In genomic region chr10:78972160-78972946, GRCh38 we compare ENCODE assay signal across 1 cellular context.
TF ChIP-seq lines count a peak whose summit lies in the region.

No MANE protein-coding gene starts in this region.

TF ChIP-seq in K562, 482 proteins besides CTCF, POLR2A, EP300 and RAD21 (continued from another document and continues in another):
- TF ChIP-seq ZNF592 (IDR thresholded peaks at IDR 0.05), result peak; percentile 97
- TF ChIP-seq UBTF (IDR thresholded peaks at IDR 0.05; ENCODE audit: borderline replicate concordance in 1 of 2, low read depth in 2 of 2, low read length in 2 of 2), result peak in 1 of 2 experiments; percentile 72; a peak in 1 of 4 replicates
- TF ChIP-seq ZNF740 (CRISPR knock-in tag; IDR thresholded peaks at IDR 0.05), result peak; percentile 83
- peak in 1 of 2 experiments; percentile 59; a peak in 1 of 4 replicates for TF ChIP-seq ZNF740 (tag; IDR thresholded peaks at IDR 0.05)
- no peak for TF ChIP-seq ZBTB1 (CRISPR knock-in tag; IDR thresholded peaks at IDR 0.05; ENCODE audit: borderline replicate concordance, low read depth)
- TF ChIP-seq CBX5 (IDR thresholded peaks at IDR 0.05; ENCODE audit: borderline replicate concordance, low read depth), result no peak
- 0 out of 2 replicates have a peak, but pooled peaks have one; percentile 23 for TF ChIP-seq ARID3B (CRISPR knock-in tag; IDR thresholded peaks at IDR 0.05; ENCODE audit: borderline replicate concordance)
- TF ChIP-seq SMAD2 (IDR thresholded peaks at IDR 0.05; ENCODE audit: low read depth, low read length), result no peak
- TF ChIP-seq CBFA2T3 (IDR thresholded peaks at IDR 0.05), result peak; percentile 58; the same call in 1 of the 2 replicates
- TF ChIP-seq NFIC (IDR thresholded peaks at IDR 0.05), result no peak
- peak; percentile 31 for TF ChIP-seq ETS2 (tag; IDR thresholded peaks at IDR 0.05; ENCODE audit: borderline replicate concordance, poor library complexity, severe bottlenecking)
- TF ChIP-seq NEUROD1 (IDR thresholded peaks at IDR 0.05; ENCODE audit: borderline replicate concordance, low read depth, low read length, partially characterized antibody), result peak; percentile 39
- 0 out of 4 replicates have a peak, but pooled peaks of 1 of the 2 experiments have one; percentile 6 for TF ChIP-seq SRF (CRISPR knock-in tag; IDR thresholded peaks at IDR 0.05)
- peak in 1 of 2 experiments; percentile 88; a peak in 2 of 4 replicates for TF ChIP-seq ZNF639 (CRISPR knock-in tag; conservative IDR thresholded peaks at IDR 0.05 in 1 of 2, IDR thresholded peaks at IDR 0.05 in 1 of 2)
- peak; percentile 51 for TF ChIP-seq RB1 (IDR thresholded peaks at IDR 0.05; ENCODE audit: low read depth)
- peak; percentile 97 for TF ChIP-seq C11orf30 (IDR thresholded peaks at IDR 0.05; ENCODE audit: low read depth)
- TF ChIP-seq ZEB2 (IDR thresholded peaks at IDR 0.05), result no peak
- TF ChIP-seq YBX1 (IDR thresholded peaks at IDR 0.05), result no peak
- TF ChIP-seq TSC22D4 (tag; IDR thresholded peaks at IDR 0.05), result no peak
- TF ChIP-seq RNF2 (IDR thresholded peaks at IDR 0.05), result peak; percentile 75; the same call in 1 of the 2 replicates
- peak; percentile 63; the same call in 1 of the 2 replicates for TF ChIP-seq KLF6 (CRISPR knock-in tag; IDR thresholded peaks at IDR 0.05; ENCODE audit: borderline replicate concordance)
- peak; percentile 44; the same call in 1 of the 2 replicates for TF ChIP-seq ERF (CRISPR knock-in tag; IDR thresholded peaks at IDR 0.05)
- TF ChIP-seq SOX6 (IDR thresholded peaks at IDR 0.05), result peak; percentile 65
- TF ChIP-seq MTA3 (IDR thresholded peaks at IDR 0.05; ENCODE audit: borderline replicate concordance), result peak; percentile 79
- peak; percentile 66; the same call in 1 of the 2 replicates for TF ChIP-seq NFE2L1 (tag; IDR thresholded peaks at IDR 0.05; ENCODE audit: borderline replicate concordance, low read depth)
- peak; percentile 94 for TF ChIP-seq MYNN (IDR thresholded peaks at IDR 0.05)
- no peak for TF ChIP-seq MYNN (CRISPR knock-in tag; IDR thresholded peaks at IDR 0.05)
- TF ChIP-seq HDGF (IDR thresholded peaks at IDR 0.05), result 0 out of 2 replicates have a peak, but pooled peaks have one; percentile 56
- TF ChIP-seq ZNF175 (CRISPR knock-in tag; IDR thresholded peaks at IDR 0.05; ENCODE audit: low read depth), result peak; percentile 91
- peak; percentile 77 for TF ChIP-seq ZNF766 (CRISPR knock-in tag; conservative IDR thresholded peaks at IDR 0.05)
- no peak for TF ChIP-seq ZNF140 (CRISPR knock-in tag; IDR thresholded peaks at IDR 0.05)
- TF ChIP-seq RBM22 (IDR thresholded peaks at IDR 0.05; ENCODE audit: low read depth, low read length, poor library complexity, severe bottlenecking), result no peak
- TF ChIP-seq FOXJ2 (tag; IDR thresholded peaks at IDR 0.05), result peak; percentile 79
- TF ChIP-seq TFAP4 (CRISPR knock-in tag; IDR thresholded peaks at IDR 0.05; ENCODE audit: borderline replicate concordance), result peak; percentile 98
- TF ChIP-seq HIVEP1 (CRISPR knock-in tag; IDR thresholded peaks at IDR 0.05), result 0 out of 2 replicates have a peak, but pooled peaks have one; percentile 20
- 0 out of 2 replicates have a peak, but pooled peaks have one; percentile 11 for TF ChIP-seq TRIM28 (IDR thresholded peaks at IDR 0.05)
- TF ChIP-seq MBD2 (IDR thresholded peaks at IDR 0.05; ENCODE audit: borderline replicate concordance, low read depth), result peak; percentile 73; the same call in 1 of the 2 replicates
- TF ChIP-seq ID3 (CRISPR knock-in tag; IDR thresholded peaks at IDR 0.05), result no peak
- TF ChIP-seq ID3 (tag; IDR thresholded peaks at IDR 0.05), result 0 out of 2 replicates have a peak, but pooled peaks have one; percentile 40
- TF ChIP-seq JUN (IDR thresholded peaks at IDR 0.05; ENCODE audit: borderline replicate concordance, low read depth, low read length), result peak; percentile 82
- TF ChIP-seq JUN (CRISPR knock-in tag; IDR thresholded peaks at IDR 0.05; ENCODE audit: borderline replicate concordance), result no peak
- TF ChIP-seq SMAD4 (CRISPR knock-in tag; conservative IDR thresholded peaks at IDR 0.05), result 0 out of 2 replicates have a peak, but pooled peaks have one; percentile 26
- 0 out of 2 replicates have a peak, but pooled peaks have one; percentile 69 for TF ChIP-seq ZBTB17 (CRISPR knock-in tag; IDR thresholded peaks at IDR 0.05)
- TF ChIP-seq ZNF395 (CRISPR knock-in tag; IDR thresholded peaks at IDR 0.05), result 0 out of 2 replicates have a peak, but pooled peaks have one; percentile 22
- TF ChIP-seq VEZF1 (CRISPR knock-in tag; IDR thresholded peaks at IDR 0.05), result peak; percentile 76
- TF ChIP-seq ZBTB11 (CRISPR knock-in tag; IDR thresholded peaks at IDR 0.05), result peak in 1 of 3 experiments; percentile 70; a peak in 2 of 6 replicates
